Comparison of ENCODE assay signal across 19 cellular contexts in the genomic region with DNA sequence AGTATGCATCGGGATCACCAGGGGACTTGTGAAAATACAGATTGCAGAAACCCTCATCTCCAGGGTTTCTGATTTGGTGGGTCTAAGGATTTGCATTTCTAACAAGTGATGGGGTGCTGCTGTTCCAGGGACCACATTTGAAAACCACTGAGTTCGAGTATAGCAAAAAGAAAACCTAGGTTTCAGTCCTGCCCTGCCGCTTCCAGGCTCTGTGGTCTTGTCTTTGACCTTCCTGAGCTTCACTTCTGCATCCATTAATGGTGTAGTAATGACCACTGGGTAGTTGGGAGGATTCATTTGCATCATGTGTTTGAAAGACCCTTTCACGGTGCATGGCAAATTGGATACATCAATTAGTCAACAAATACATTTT. TPM values are rescaled to one million over a fixed set of nuclear protein-coding genes. Genes with fewer than 3 reads are reported as not detected.
DNase-seq lines count a peak whose midpoint lies in the region; TF ChIP-seq lines count a peak whose summit lies in the region.
"Had no signal": no experiment of that assay in that cellular context is flagged by ENCODE, and none has a peak within 500 bp of the region (broad histone marks: within the 10 kb centered on the region; RNA-seq: fewer than 3 reads in every experiment).

No MANE protein-coding gene starts in this region.

- CTCF ChIA-PET in mammary epithelial cell (lab: Charles Lee; ENCODE audit: low non-redundant PET) (no interaction called here), HEK293 (lab: Yijun Ruan, JAX) (interaction anchor here (1.4 kb wide), 1 partner anchor 15 kb away, joined by 3 read pairs; no protein-coding TSS in a partner anchor)

- 85% methylated on average over 3 of the region's 4 CpGs for WGBS in mammary epithelial cell (ENCODE audit: low coverage, missing lambda C conversion rate)
- 69 to 70% methylated on average over 4 of the region's 4 CpGs for WGBS in testis, 2 donors

- in situ Hi-C loops in mammary epithelial cell (cut with MboI; ENCODE audit: low sequenced_read_pairs in 2 of 2): no loop called here

- H3K27ac ChIP-seq in breast epithelium (peak overlapping the region; percentile 90 to 98), mammary epithelial cell (ENCODE audit: insufficient read depth, low read depth, low read length) (no peak overlapping the region), HEK293 (ENCODE audit: extremely low read depth, low read depth, low read length) (no peak overlapping the region), layer of hippocampus (ENCODE audit: low read depth, low read length) (peak overlapping the region; percentile 83), tibial artery (peak overlapping the region; percentile 93 to 99), testis (peak overlapping the region in 1 of 2 donors; percentile 97)
- H3K27ac ChIP-seq: PC-9 had no signal

- H3K36me3 ChIP-seq in breast epithelium: no peaks in the 10 kb centered on the region
- H3K36me3 ChIP-seq in mammary epithelial cell (ENCODE audit: insufficient read depth, low read length): no peaks in the 10 kb centered on the region
- no peaks in the 10 kb centered on the region for H3K36me3 ChIP-seq in HEK293 (ENCODE audit: control insufficient read depth in 2 of 2, insufficient read depth in 1 of 2, low read length in 2 of 2)
- H3K36me3 ChIP-seq in tibial artery: no peaks in the 10 kb centered on the region
- H3K36me3 ChIP-seq in testis (ENCODE audit: low read depth, missing control alignments): no peaks in the 10 kb centered on the region
- H3K36me3 ChIP-seq: HAP-1 had no signal

- H4K20me1 ChIP-seq in mammary epithelial cell (ENCODE audit: insufficient read depth, low read length): no peaks in the 10 kb centered on the region

- TF ChIP-seq CTCF in breast epithelium (IDR thresholded peaks at IDR 0.05) (no peak), mammary epithelial cell (conservative IDR thresholded peaks at IDR 0.05 in 1 of 2, IDR thresholded peaks at IDR 0.05 in 1 of 2; ENCODE audit: extremely low read depth in 1 of 2, insufficient read depth in 1 of 2, low read depth in 1 of 2, low read length in 2 of 2) (no peak), HEK293 (tag by site-specific recombination; IDR thresholded peaks at IDR 0.05) (no peak), tibial artery (IDR thresholded peaks at IDR 0.05) (no peak), testis (IDR thresholded peaks at IDR 0.05) (no peak)

- intact Hi-C loops in breast epithelium (cut with DNase I; ENCODE audit: low total_unique reads): no loop called here
- intact Hi-C loops in mammary epithelial cell (cut with micrococcal nuclease): no loop called here
- intact Hi-C loops in tibial artery (cut with DNase I; ENCODE audit: low total_unique reads): loop anchor here (5.0 to 10.0 kb wide), 2 partner anchors 75 to 107 kb away; a partner anchor contains a TSS
- intact Hi-C loops in testis (cut with DNase I; ENCODE audit: low total_unique reads): loop anchor here (10.0 kb wide), 2 partner anchors 73 to 107 kb away; a partner anchor contains a TSS

- no peak overlapping the region for H2AFZ ChIP-seq in mammary epithelial cell (ENCODE audit: low read depth, low read length)
- H2AFZ ChIP-seq: PC-9 had no signal

- H3K27me3 ChIP-seq in breast epithelium (no peaks in the 10 kb centered on the region), mammary epithelial cell (ENCODE audit: insufficient read depth, low read length) (no peaks in the 10 kb centered on the region), layer of hippocampus (ENCODE audit: control insufficient read depth, insufficient read depth, low read length) (no peaks in the 10 kb centered on the region), tibial artery (no peaks in the 10 kb centered on the region), testis (no peaks in the 10 kb centered on the region)

- H3K4me1 ChIP-seq in breast epithelium (peaks cover 0 to 5% of the 10 kb centered on the region in 2 donors), mammary epithelial cell (ENCODE audit: insufficient read depth, low read length) (peaks cover 7% of the 10 kb centered on the region), HEK293 (ENCODE audit: control insufficient read depth, insufficient read depth, low read length) (peaks cover 3% of the 10 kb centered on the region; the same call in 1 of the 2 replicates), tibial artery (peaks cover 0 to 48% (median 35%) of the 10 kb centered on the region in 4 donors), testis (peaks cover 30% of the 10 kb centered on the region)

- dilution Hi-C loops in mammary epithelial cell (cut with HindIII; ENCODE audit: low sequenced_read_pairs): no loop called here

- DNase-seq in breast epithelium (ENCODE audit: low spot score in 2 of 2) (no peak), mammary epithelial cell (no peak), tibial artery (no peak), testis (no peak), 8988T (no peak), NCI-H2227 treated with DMSO at 0.1 percent for 48 hours (lab: John Stamatoyannopoulos, UW) (no peak)
- DNase-seq: C1 segment of cervical spinal cord, COR-L47, DMS153, MV-4-11, NCI-H1436 treated with DMSO at 0.1 percent for 48 hours, NCI-H2081 treated with DMSO at 0.1 percent for 48 hours, NCI-H345, NCI-H69, PC-9 had no signal

- H3K4me3 ChIP-seq in breast epithelium (no peak overlapping the region), mammary epithelial cell (replicated peaks in 1 of 3; ENCODE audit: insufficient read depth in 1 of 3, low read depth in 2 of 3, low read length in 3 of 3) (no peak overlapping the region), HEK293 (ENCODE audit: low read depth, low read length) (no peak overlapping the region), tibial artery (no peak overlapping the region), testis (no peak overlapping the region)
- H3K4me3 ChIP-seq: HAP-1, PC-9 had no signal

- no peak overlapping the region for H3K9ac ChIP-seq in mammary epithelial cell (ENCODE audit: insufficient read depth, low read length)

- H3K9me3 ChIP-seq in breast epithelium (no peaks in the 10 kb centered on the region), mammary epithelial cell (replicated peaks; ENCODE audit: insufficient read depth, low read length) (no peaks in the 10 kb centered on the region), HEK293 (ENCODE audit: control insufficient read depth, insufficient read depth, low read depth, low read length) (no peaks in the 10 kb centered on the region), tibial artery (no peaks in the 10 kb centered on the region), testis (no peaks in the 10 kb centered on the region)
- H3K9me3 ChIP-seq: HAP-1 had no signal

- H3K79me2 ChIP-seq in mammary epithelial cell (ENCODE audit: insufficient read depth, low read length): no peaks in the 10 kb centered on the region

- TF ChIP-seq POLR2A in breast epithelium (IDR thresholded peaks at IDR 0.05) (no peak), testis (IDR thresholded peaks at IDR 0.05) (no peak)

- H3K4me2 ChIP-seq in mammary epithelial cell (ENCODE audit: insufficient read depth, low read depth, low read length): no peak overlapping the region
- H3K4me2 ChIP-seq: PC-9 had no signal

- POLR2A ChIA-PET in HEK293 (lab: Yijun Ruan, JAX): no interaction called here

- BruUV-seq in mammary epithelial cell (replicated peaks; lab: Mats Ljungman, UMichigan): no TSS peak

TF ChIP-seq in HEK293, 187 proteins besides CTCF, POLR2A, EP300 and RAD21:
- TF ChIP-seq SCRT2 (tag by site-specific recombination; IDR thresholded peaks at IDR 0.05) (no peak), ZBTB20 (tag by site-specific recombination; IDR thresholded peaks at IDR 0.05) (peak; percentile 24; the same call in 1 of the 2 replicates)

RNA-seq across cellular contexts. Expression of a gene that starts 15.5 kb away (rescaled TPM):
- total RNA-seq in breast epithelium (10 to 100 TPM in 1 of 3 donors, 1 to 10 TPM in 2; 6.3 to 17.0 (median 6.9) TPM), mammary epithelial cell (under 1 TPM in 1 of 2 donors, not detected in 1; 0.17 TPM), testis (10 to 100 TPM in 1 of 2 donors, 1 to 10 TPM in 1; 9.2 to 17.3 TPM)
- polyA plus RNA-seq in mammary epithelial cell (0.12 TPM), testis (ENCODE audit: insufficient read depth, low read depth, low replicate concordance) (11.2 TPM)
- not detected for polyA minus RNA-seq in mammary epithelial cell
- total RNA-seq: A172 had no signal

Comparison
In these comparisons a context has a peak if more than half of its experiments do, and no peak if none do; other contexts are left out.
1. H3K27ac ChIP-seq: peak in breast epithelium (2 of 2), layer of hippocampus (single experiment) and tibial artery (2 of 2); none in mammary epithelial cell (single experiment) and HEK293 (single experiment).
2. RNA of a gene that starts 15.5 kb away (total RNA-seq): 9.2 to 17.3 TPM in testis and 6.3 to 17.0 TPM in breast epithelium; 0.17 TPM in mammary epithelial cell; every median in the first group is over 4 times any median in the second.
3. intact Hi-C loops: an anchor here in tibial artery (5.0 to 10.0 kb wide) and testis (10.0 kb wide); none called in breast epithelium and mammary epithelial cell.